Comparison of ENCODE assay signal across 8 cellular contexts in the genomic region with DNA sequence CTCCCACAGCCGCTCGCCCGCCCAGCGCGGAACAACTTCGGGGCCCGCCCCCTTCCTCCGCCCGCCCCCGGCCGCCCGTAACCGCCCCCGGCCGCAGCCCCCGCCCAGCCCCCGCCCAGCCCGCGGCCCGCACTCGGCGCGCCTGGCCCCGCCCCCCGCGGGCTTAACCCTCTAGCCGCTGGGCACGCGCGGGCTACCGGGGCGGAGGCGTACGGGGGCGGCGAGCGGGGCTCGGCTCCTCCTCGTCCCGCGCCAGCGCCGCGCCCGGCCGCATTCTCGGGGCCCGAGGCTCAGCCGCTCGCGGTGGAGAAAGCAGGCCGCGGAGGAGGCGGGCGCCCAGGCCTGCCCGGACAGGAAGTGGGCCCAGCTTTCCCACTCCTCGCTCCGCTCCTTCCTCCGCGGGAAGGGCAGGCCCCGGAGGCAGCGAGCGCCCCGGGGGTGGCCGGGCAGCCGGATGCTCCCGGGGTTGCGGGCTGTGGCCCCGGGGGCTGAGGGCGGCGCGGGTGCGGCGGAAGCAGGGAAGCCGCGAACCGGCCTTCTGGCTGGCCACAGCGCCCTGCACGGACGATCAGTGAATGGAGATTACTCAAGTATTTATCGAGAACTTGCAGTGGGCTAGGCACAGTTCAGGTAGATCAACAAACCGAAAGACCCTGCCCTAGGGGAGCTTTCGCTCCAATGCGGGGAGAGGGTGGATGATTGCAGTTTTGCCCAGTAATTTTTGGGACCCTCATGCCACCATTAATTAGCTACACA. TPM values are rescaled to one million over a fixed set of nuclear protein-coding genes. Genes with fewer than 3 reads are reported as not detected.
DNase-seq lines count a peak whose midpoint lies in the region; ATAC-seq and TF ChIP-seq lines count a peak whose summit lies in the region.

TRAM2 (minus strand) TSS at position 39 of the 756 bp plus-strand sequence. CDS start 145 bp downstream, outside the sequence.

- CTCF ChIA-PET in mammary epithelial cell (lab: Charles Lee; ENCODE audit: low non-redundant PET), result interaction anchor here (0.6 kb wide), 1 partner anchor 10 kb away, joined by 3 read pairs; no protein-coding TSS in a partner anchor

- no peaks in the 10 kb centered on the region for H3K27me3 ChIP-seq in mammary epithelial cell (ENCODE audit: insufficient read depth, low read length)
- H3K27me3 ChIP-seq in spleen (replicated peaks in 1 of 7), result no peaks in the 10 kb centered on the region

- TF ChIP-seq CTCF in VCaP (conservative IDR thresholded peaks at IDR 0.05) (no peak), mammary epithelial cell (conservative IDR thresholded peaks at IDR 0.05 in 1 of 2, IDR thresholded peaks at IDR 0.05 in 1 of 2; ENCODE audit: extremely low read depth in 1 of 2, insufficient read depth in 1 of 2, low read depth in 1 of 2, low read length in 2 of 2) (no peak), spleen (IDR thresholded peaks at IDR 0.05 in 8 of 11, conservative IDR thresholded peaks at IDR 0.05 in 3 of 11) (no peak)

- WGBS in mammary epithelial cell (ENCODE audit: low coverage, missing lambda C conversion rate), result 55% methylated on average over 2 of the region's 84 CpGs
- WGBS in spleen, 5 donors, result 1 to 2% (median 1%) methylated on average over 28 to 84 of the region's 84 CpGs

- DNase-seq in NCI-H1436 (lab: John Stamatoyannopoulos, UW) (peak; percentile 83), NCI-H1436 treated with DMSO at 0.1 percent for 48 hours (lab: John Stamatoyannopoulos, UW) (no peak), NCI-H1694 treated with DMSO at 0.1 percent for 48 hours (lab: John Stamatoyannopoulos, UW) (peak; percentile 47), mammary epithelial cell (peak; percentile 71), immature natural killer cell (peak; percentile 78 to 82 (median 82)), spleen (peak; percentile 96)

- TSS peak; percentile 73 for BruUV-seq in mammary epithelial cell (replicated peaks; lab: Mats Ljungman, UMichigan)

- peaks cover 50 to 54% of the 10 kb centered on the region in 2 donors for H3K4me1 Mint-ChIP-seq in immature natural killer cell

- H3K36me3 ChIP-seq in mammary epithelial cell (ENCODE audit: insufficient read depth, low read length) (no peaks in the 10 kb centered on the region), spleen (peaks cover 0 to 8% (median 0%) of the 10 kb centered on the region in 6 donors)

- H3K4me2 ChIP-seq in mammary epithelial cell (ENCODE audit: insufficient read depth, low read depth, low read length), result peak within 1 kb of the TSS; percentile 93

- H3K9ac ChIP-seq in mammary epithelial cell (ENCODE audit: insufficient read depth, low read length), result peak within 1 kb of the TSS; percentile 80

- peak within 1 kb of the TSS; percentile 89 to 96 (median 95) for H3K27ac Mint-ChIP-seq in immature natural killer cell

- no peaks in the 10 kb centered on the region for H3K9me3 Mint-ChIP-seq in immature natural killer cell

- H3K36me3 Mint-ChIP-seq in immature natural killer cell, result peaks cover 1 to 10% (median 9%) of the 10 kb centered on the region in 3 donors

- no peaks in the 10 kb centered on the region for H4K20me1 ChIP-seq in mammary epithelial cell (ENCODE audit: insufficient read depth, low read length)

- in situ Hi-C loops in mammary epithelial cell (cut with MboI; ENCODE audit: low sequenced_read_pairs in 2 of 2), result loop anchor here in 1 of 2 donors (5.0 kb wide), 1 partner anchor 155 kb away; the partner anchor contains the start of gene EFHC1

- H3K4me1 ChIP-seq in mammary epithelial cell (ENCODE audit: insufficient read depth, low read length), result peaks cover 22% of the 10 kb centered on the region
- H3K4me1 ChIP-seq in spleen, result peaks cover 25 to 58% (median 56%) of the 10 kb centered on the region in 6 donors

- peak in 1 of 3 donors; percentile 41 for TF ChIP-seq POLR2A in spleen (IDR thresholded peaks at IDR 0.05)

- H3K27ac ChIP-seq in VCaP (peak within 1 kb of the TSS; percentile 92), mammary epithelial cell (ENCODE audit: insufficient read depth, low read depth, low read length) (peak within 1 kb of the TSS; percentile 70), spleen (peak within 1 kb of the TSS; percentile 90 to 99 (median 98))

- H3K9me3 ChIP-seq in mammary epithelial cell (replicated peaks; ENCODE audit: insufficient read depth, low read length), result no peaks in the 10 kb centered on the region
- H3K9me3 ChIP-seq in spleen, result no peaks in the 10 kb centered on the region

- H3K4me3 ChIP-seq in mammary epithelial cell (replicated peaks in 1 of 3; ENCODE audit: insufficient read depth in 1 of 3, low read depth in 2 of 3, low read length in 3 of 3) (peak within 1 kb of the TSS; percentile 67 to 85 (median 83)), spleen (peak within 1 kb of the TSS; percentile 65 to 95 (median 82))

- peaks cover 12 to 29% (median 13%) of the 10 kb centered on the region in 3 donors for H3K27me3 Mint-ChIP-seq in immature natural killer cell (ENCODE audit: low read depth in 3 of 3)

- ATAC-seq in HG02798 (IDR thresholded peaks at IDR 0.05; ENCODE audit: poor library complexity, unreplicated experiment), result peak; percentile 70

- peak within 1 kb of the TSS; percentile 89 for H2AFZ ChIP-seq in mammary epithelial cell (ENCODE audit: low read depth, low read length)

- H3K4me3 Mint-ChIP-seq in immature natural killer cell, result peak within 1 kb of the TSS; percentile 83 to 95 (median 89)

- intact Hi-C loops in mammary epithelial cell (cut with micrococcal nuclease) (loop anchor here (1.0 to 2.0 kb wide), 3 partner anchors 18 to 156 kb away; partner anchors contain the start of gene EFHC1), spleen (cut with DNase I; ENCODE audit: low total_unique reads) (loop anchor here (5.0 kb wide), 1 partner anchor 155 kb away; the partner anchor contains the start of gene EFHC1)

- peaks cover 44% of the 10 kb centered on the region for H3K79me2 ChIP-seq in mammary epithelial cell (ENCODE audit: insufficient read depth, low read length)

- dilution Hi-C loops in mammary epithelial cell (cut with HindIII; ENCODE audit: low sequenced_read_pairs), result no loop called here

RNA-seq across cellular contexts. Expression of gene TRAM2, which starts in this region (rescaled TPM):
- total RNA-seq in mammary epithelial cell (10 to 100 TPM; 12.5 to 16.9 TPM), spleen (10 to 100 TPM; 26.7 to 47.7 (median 40.1) TPM)
- polyA plus RNA-seq in mammary epithelial cell (13.8 TPM), immature natural killer cell (1 to 10 TPM; 1.7 to 7.0 (median 4.4) TPM), spleen (1 to 10 TPM; 1.8 to 4.8 (median 2.2) TPM)
- 39.2 TPM for polyA minus RNA-seq in mammary epithelial cell
